25 cellular contexts compared by ENCODE assay signal in genomic region chr9:89194381-89195114, GRCh38. TPM values are rescaled to one million over a fixed set of nuclear protein-coding genes. Genes with fewer than 3 reads are reported as not detected.
A peak's percentile ranks its signal among the peaks of the same experiment; 100 is the strongest.
DNase-seq lines count a peak whose midpoint lies in the region; ATAC-seq, FAIRE-seq and TF ChIP-seq lines count a peak whose summit lies in the region.
"Had no signal": no experiment of that assay in that cellular context is flagged by ENCODE, and none has a peak within 500 bp of the region (broad histone marks: within the 10 kb centered on the region; RNA-seq: fewer than 3 reads in every experiment).

No MANE protein-coding gene starts in this region.

- peaks cover 7% of the 10 kb centered on the region for H3K4me1 Mint-ChIP-seq in endodermal cell
- H3K4me1 Mint-ChIP-seq in mesothelial cell of epicardium = no peaks in the 10 kb centered on the region
- H3K4me1 Mint-ChIP-seq: B cell; CD4-positive, CD25-positive, alpha-beta regulatory T cell had no signal

- DNase-seq in HepG2 (ENCODE audit: low spot score) (no peak), right lobe of liver (no peak), endodermal cell (peak; percentile 68), fibroblast of peridontal ligament (ENCODE audit: extremely low read depth) (peak; percentile 61), mesothelial cell of epicardium (ENCODE audit: low spot score in 2 of 2, unreplicated experiment in 2 of 2) (no peak), EL (no peak)
- DNase-seq: 8988T; ACHN; Caco-2; CD4-positive, CD25-positive, alpha-beta regulatory T cell; CD8-positive, alpha-beta T cell; DMS53; DND-41; GDM1; GOT3; HFFc6 had no signal

- H4K20me1 ChIP-seq in HepG2 (ENCODE audit: insufficient read depth, low read length) = no peaks in the 10 kb centered on the region
- H4K20me1 ChIP-seq: BLaER1 had no signal

- no peaks in the 10 kb centered on the region for H3K36me3 Mint-ChIP-seq in endodermal cell (ENCODE audit: low read depth)
- peaks cover 2% of the 10 kb centered on the region for H3K36me3 Mint-ChIP-seq in mesothelial cell of epicardium
- H3K36me3 Mint-ChIP-seq: CD8-positive, alpha-beta T cell had no signal

- H3K4me1 ChIP-seq in HepG2 (ENCODE audit: insufficient read depth, low read length) (peaks cover 11% of the 10 kb centered on the region), right lobe of liver (no peaks in the 10 kb centered on the region), endodermal cell (ENCODE audit: control insufficient read depth, insufficient read depth, low read length) (no peaks in the 10 kb centered on the region)
- H3K4me1 ChIP-seq: A549, BLaER1, Caco-2, HAP-1 had no signal

- POLR2A ChIA-PET in HepG2 (lab: Yijun Ruan, JAX) = no interaction called here

- TF ChIP-seq EP300 in HepG2 (IDR thresholded peaks at IDR 0.05; ENCODE audit: low read depth in 2 of 2, low read length in 2 of 2) (no peak), HepG2 (CRISPR knock-in tag; IDR thresholded peaks at IDR 0.05; ENCODE audit: borderline replicate concordance) (no peak)

- no peaks in the 10 kb centered on the region for H3K79me2 ChIP-seq in HepG2 (ENCODE audit: insufficient read depth, low read length)

- H3K27me3 ChIP-seq in HepG2 (ENCODE audit: control insufficient read depth in 1 of 2, insufficient read depth in 2 of 2, low read length in 2 of 2) (no peaks in the 10 kb centered on the region), right lobe of liver (no peaks in the 10 kb centered on the region), endodermal cell (ENCODE audit: control insufficient read depth, insufficient read depth, low read length, poor library complexity, severe bottlenecking) (no peaks in the 10 kb centered on the region)
- H3K27me3 ChIP-seq: BLaER1 had no signal

- CTCF ChIA-PET in HepG2 (lab: Yijun Ruan, JAX; ENCODE audit: low intra/inter-chr PET ratio, low total read pairs) = no interaction called here

- H3K27ac ChIP-seq in HepG2 (ENCODE audit: extremely low read length, insufficient read depth, low read length) (no peak overlapping the region), right lobe of liver (no peak overlapping the region), endodermal cell (ENCODE audit: low read depth, low read length) (no peak overlapping the region)
- H3K27ac ChIP-seq: A549, BLaER1, C4-2B had no signal

- no peak for TF ChIP-seq POLR2A in HepG2 (IDR thresholded peaks at IDR 0.05; ENCODE audit: insufficient read depth in 1 of 2, low read depth in 2 of 2, low read length in 2 of 2)
- no peak for TF ChIP-seq POLR2A in right lobe of liver (IDR thresholded peaks at IDR 0.05)

- TF ChIP-seq RAD21 in HepG2 (CRISPR knock-in tag; IDR thresholded peaks at IDR 0.05) = no peak

- H3K4me2 ChIP-seq in HepG2 (ENCODE audit: low read depth, low read length) = no peak overlapping the region
- H3K4me2 ChIP-seq: A549, BLaER1 had no signal

- H3K27me3 Mint-ChIP-seq in endodermal cell (ENCODE audit: insufficient read depth) (no peaks in the 10 kb centered on the region), mesothelial cell of epicardium (ENCODE audit: low read depth) (peaks cover 6% of the 10 kb centered on the region)

- no peak overlapping the region for H3K9ac ChIP-seq in HepG2 (ENCODE audit: insufficient read depth, low read depth, low read length)
- H3K9ac ChIP-seq in endodermal cell (ENCODE audit: extremely low read depth, low read length, poor library complexity, severe bottlenecking) = no peak overlapping the region
- H3K9ac ChIP-seq: BLaER1 had no signal

- TF ChIP-seq CTCF in HepG2 (CRISPR knock-in tag; IDR thresholded peaks at IDR 0.05) (no peak), right lobe of liver (IDR thresholded peaks at IDR 0.05) (no peak), endodermal cell (conservative IDR thresholded peaks at IDR 0.05) (no peak), mesothelial cell of epicardium (IDR thresholded peaks at IDR 0.05; ENCODE audit: unreplicated experiment) (no peak)

- intact Hi-C loops in HepG2 (cut with micrococcal nuclease; ENCODE audit: unreplicated experiment) = no loop called here
- intact Hi-C loops in right lobe of liver (cut with DNase I) = no loop called here

- no peak overlapping the region for H3K4me3 ChIP-seq in HepG2 (replicated peaks in 1 of 3; ENCODE audit: insufficient read depth in 1 of 3, low read depth in 2 of 3, low read length in 3 of 3)
- H3K4me3 ChIP-seq in right lobe of liver = no peak overlapping the region
- peak overlapping the region; percentile 17 for H3K4me3 ChIP-seq in endodermal cell (ENCODE audit: low read length)
- H3K4me3 ChIP-seq: A549, BLaER1, HAP-1 had no signal

- H3K4me3 Mint-ChIP-seq in endodermal cell (no peak overlapping the region), mesothelial cell of epicardium (no peak overlapping the region)
- H3K4me3 Mint-ChIP-seq: B cell; CD4-positive, CD25-positive, alpha-beta regulatory T cell; CD8-positive, alpha-beta T cell; HFFc6 had no signal

- H3K9me3 ChIP-seq in HepG2 (ENCODE audit: low read length) (peaks cover 8% of the 10 kb centered on the region), right lobe of liver (no peaks in the 10 kb centered on the region), endodermal cell (ENCODE audit: control insufficient read depth, low read length) (peaks cover 32% of the 10 kb centered on the region)
- H3K9me3 ChIP-seq: Caco-2, HAP-1 had no signal

- in situ Hi-C loops in HepG2 (cut with HindIII; ENCODE audit: extremely low pct_ligation_motif_present, low pct_unique_long_range_greater_than_20kb) = no loop called here

- H3K27ac Mint-ChIP-seq in endodermal cell = no peak overlapping the region
- H3K27ac Mint-ChIP-seq in mesothelial cell of epicardium = no peak overlapping the region
- H3K27ac Mint-ChIP-seq: B cell; CD8-positive, alpha-beta T cell; HFFc6 had no signal

- 17% methylated on average over 3 of the region's 3 CpGs for WGBS in HepG2 (ENCODE audit: low lambda C conversion rate)
- WGBS in right lobe of liver (ENCODE audit: insufficient coverage, low coverage, low lambda C conversion rate, missing lambda C conversion rate) = 84% methylated on average over 3 of the region's 3 CpGs
- WGBS in endodermal cell (ENCODE audit: insufficient coverage in 1 of 2, insufficient read length in 1 of 2), 2 experiments = 83 to 100% methylated on average over 1 to 3 of the region's 3 CpGs

- BruUV-seq in HepG2 (replicated peaks; lab: Mats Ljungman, UMichigan) = no TSS peak

- ATAC-seq in HepG2 (no peak), right lobe of liver (no peak), HG02981 (IDR thresholded peaks at IDR 0.05; ENCODE audit: unreplicated experiment) (no peak)
- ATAC-seq: A549; CD8-positive, alpha-beta T cell had no signal

- no peak overlapping the region for H2AFZ ChIP-seq in HepG2 (ENCODE audit: low read length)

- H3K9me3 Mint-ChIP-seq in endodermal cell (peaks cover 25% of the 10 kb centered on the region), mesothelial cell of epicardium (peaks cover 47% of the 10 kb centered on the region)

- no peak for FAIRE-seq in HepG2 (lab: Jason Lieb, UNC)
- FAIRE-seq: GM12891, GM18507, H54 had no signal

- H3K36me3 ChIP-seq in HepG2 (replicated peaks in 1 of 2; ENCODE audit: control insufficient read depth in 1 of 2, insufficient read depth in 2 of 2, low read length in 2 of 2) (no peaks in the 10 kb centered on the region), right lobe of liver (no peaks in the 10 kb centered on the region), endodermal cell (ENCODE audit: control insufficient read depth, insufficient read depth, low read length) (no peaks in the 10 kb centered on the region)
- H3K36me3 ChIP-seq: BLaER1, HAP-1 had no signal

TF ChIP-seq in HepG2, 621 proteins besides CTCF, POLR2A, EP300 and RAD21 (continues in another document):
- 0 out of 2 replicates have a peak, but pooled peaks have one; percentile 9 for TF ChIP-seq HNF4A (CRISPR knock-in tag; IDR thresholded peaks at IDR 0.05)
- no peak for TF ChIP-seq DMAP1 (CRISPR knock-in tag; IDR thresholded peaks at IDR 0.05)

RNA-seq across cellular contexts. Expression of gene SHC3, which starts 15.9 kb away (rescaled TPM):
- total RNA-seq in HepG2 (2016; rRNA removed; fragmentation: Illumina TruSeq; extraction: Trizol) (0.89 and 1.1 TPM in 2 replicates), right lobe of liver (under 1 TPM; 0.05 to 0.35 (median 0.17) TPM), endodermal cell (1 to 10 TPM in 1 of 2 donors, under 1 TPM in 1; 0.95 to 1.3 TPM), mesothelial cell of epicardium (2.1 to 2.9 TPM (median 2.1 TPM) in 3 replicates)
- total RNA-seq in HepG2 (2016; cell fraction: cytosol; rRNA removed; fragmentation: Illumina TruSeq; extraction: Trizol; ENCODE audit: low read depth) = 0.26 and 0.71 TPM in 2 replicates
- 0.97 and 1.2 TPM in 2 replicates for total RNA-seq in HepG2 (2016; cell fraction: insoluble cytoplasmic fraction; rRNA removed; fragmentation: Illumina TruSeq; extraction: Trizol)
- 0.38 and 0.49 TPM in 2 replicates for total RNA-seq in HepG2 (2016; cell fraction: membrane; rRNA removed; fragmentation: Illumina TruSeq; extraction: Trizol)
- total RNA-seq in HepG2 (2016; cell fraction: nucleus; rRNA removed; fragmentation: Illumina TruSeq; extraction: Trizol) = 0.69 and 1.0 TPM in 2 replicates
- 0.09 and 0.12 TPM in 2 replicates for polyA plus RNA-seq in HepG2 (2011; rRNA removed)
- 0.07 and 0.10 TPM in 2 replicates for polyA plus RNA-seq in HepG2 (2011; cell fraction: cytosol; rRNA removed)
- 0.39 and 0.42 TPM in 2 replicates for polyA plus RNA-seq in HepG2 (2011; cell fraction: nucleus; rRNA removed)
- 0.04 and 0.20 TPM in 2 replicates for polyA plus RNA-seq in HepG2 (2012)
- polyA plus RNA-seq in HepG2 (2016; cell fraction: cytosol; fragmentation: Illumina TruSeq; extraction: Trizol; ENCODE audit: low read depth) = 0.06 and 0.20 TPM in 2 replicates
- polyA plus RNA-seq in HepG2 (2016; cell fraction: insoluble cytoplasmic fraction; fragmentation: Illumina TruSeq; extraction: Trizol; ENCODE audit: low read depth) = 0.45 and 0.52 TPM in 2 replicates
- 0.11 and 0.20 TPM in 2 replicates for polyA plus RNA-seq in HepG2 (2016; cell fraction: membrane; fragmentation: Illumina TruSeq; extraction: Trizol; ENCODE audit: low read depth)
- 1.3 and 1.7 TPM in 2 replicates for polyA plus RNA-seq in HepG2 (2016; cell fraction: nucleus; fragmentation: Illumina TruSeq; extraction: Trizol; ENCODE audit: insufficient read depth, low read depth)
- 0.36 and 1.1 TPM in 2 replicates for polyA minus RNA-seq in HepG2 (2011; rRNA and poly(A)+ RNA removed; ENCODE audit: low replicate concordance)
- polyA minus RNA-seq in HepG2 (2011; cell fraction: cytosol; rRNA and poly(A)+ RNA removed) = 0.09 and 0.20 TPM in 2 replicates
- polyA minus RNA-seq in HepG2 (2011; cell fraction: nucleus; rRNA and poly(A)+ RNA removed) = 0.25 and 0.26 TPM in 2 replicates
- 11.0 TPM for polyA plus RNA-seq in endodermal cell (2013, experiment 1 of 2)
- polyA plus RNA-seq in endodermal cell (2013, experiment 2 of 2) = 10.4 TPM
- total RNA-seq: B cell; CD4-positive, CD25-positive, alpha-beta regulatory T cell; CD8-positive, alpha-beta T cell had no signal
- polyA plus RNA-seq: CD4-positive, CD25-positive, alpha-beta regulatory T cell had no signal

Comparison
In these comparisons a context has a peak if more than half of its experiments do, and no peak if none do; other contexts are left out.
1. DNase-seq: peak in endodermal cell (single experiment) and fibroblast of peridontal ligament (single experiment); none in HepG2 (single experiment), right lobe of liver (0 of 3), mesothelial cell of epicardium (0 of 2) and EL (single experiment).